12 cellular contexts compared by ENCODE assay signal in genomic region chr16:17302213-17302612, GRCh38.
A peak's percentile ranks its signal among the peaks of the same experiment; 100 is the strongest.
DNase-seq lines count a peak whose midpoint lies in the region; ATAC-seq and TF ChIP-seq lines count a peak whose summit lies in the region.
"Had no signal": no experiment of that assay in that cellular context is flagged by ENCODE, and none has a peak within 500 bp of the region (broad histone marks: within the 10 kb centered on the region; RNA-seq: fewer than 3 reads in every experiment).

No MANE protein-coding gene starts in this region.

- peaks cover 26 to 31% of the 10 kb centered on the region in 2 donors for H3K4me1 ChIP-seq in muscle layer of duodenum (ENCODE audit: control insufficient read depth in 1 of 2, insufficient read depth in 2 of 2, low read length in 2 of 2)

- DNase-seq in GM13977 (ENCODE audit: low spot score) (no peak), posterior vena cava (ENCODE audit: low spot score) (no peak)
- DNase-seq: activated CD4-positive, alpha-beta T cell treated with anti-CD3 and anti-CD28 coated beads for 4 hours; foreskin keratinocyte; NCI-H1105; PC-3; stimulated activated naive CD8-positive, alpha-beta T cell treated with anti-CD3 and anti-CD28 coated beads, Interleukin-15, Interleukin-2, amounts not matched to agents 100 U/mL and 50 U/mL, for 24 hours had no signal

- no peaks in the 10 kb centered on the region for H3K9me3 ChIP-seq in muscle layer of duodenum (ENCODE audit: control insufficient read depth in 1 of 2, low read length in 2 of 2)

- no peaks in the 10 kb centered on the region for H3K27me3 ChIP-seq in muscle layer of duodenum (ENCODE audit: low read depth, low read length)
- H3K27me3 ChIP-seq: foreskin keratinocyte had no signal

- peak overlapping the region; percentile 29 for H3K27ac ChIP-seq in muscle layer of duodenum (ENCODE audit: low read length)
- H3K27ac ChIP-seq: foreskin keratinocyte had no signal

- TF ChIP-seq CTCF in GM13977 (IDR thresholded peaks at IDR 0.05; ENCODE audit: extremely low read depth, insufficient read depth, missing control alignments) = no peak

- H3K36me3 ChIP-seq in muscle layer of duodenum (ENCODE audit: control insufficient read depth in 1 of 2, insufficient read depth in 2 of 2, low read length in 2 of 2) = no peaks in the 10 kb centered on the region

- ATAC-seq in GM18858 (IDR thresholded peaks at IDR 0.05; ENCODE audit: unreplicated experiment) (peak; percentile 8), GM21515 (IDR thresholded peaks at IDR 0.05; ENCODE audit: unreplicated experiment) (peak; percentile 12), HG03521 (IDR thresholded peaks at IDR 0.05; ENCODE audit: unreplicated experiment) (peak; percentile 9), HG03095 (IDR thresholded peaks at IDR 0.05; ENCODE audit: unreplicated experiment) (no peak)
- ATAC-seq: foreskin keratinocyte, PC-3 had no signal

- intact Hi-C loops in posterior vena cava (cut with DNase I) = no loop called here

- in situ Hi-C loops in GM13977 (cut with MboI; ENCODE audit: low pct_unique_long_range_greater_than_20kb, low sequenced_read_pairs, unreplicated experiment) = no loop called here

- no peak overlapping the region for H3K4me3 ChIP-seq in muscle layer of duodenum (ENCODE audit: low read depth in 1 of 2, low read length in 2 of 2)
